Comparison of ENCODE assay signal across 1 cellular context in genomic region chr10:103415581-103415980, GRCh38.
TF ChIP-seq lines count a peak whose summit lies in the region.

No MANE protein-coding gene starts in this region.

TF ChIP-seq in endothelial cell of umbilical vein, 7 proteins besides CTCF, POLR2A, EP300 and RAD21:
- TF ChIP-seq POLR2AphosphoS5 (IDR thresholded peaks at IDR 0.05; ENCODE audit: insufficient read depth, low read depth, low read length), result no peak
